In genomic region chr9:124694394-124695279, GRCh38 we compare ENCODE assay signal across 16 cellular contexts.
DNase-seq lines count a peak whose midpoint lies in the region; ATAC-seq and TF ChIP-seq lines count a peak whose summit lies in the region.
"Had no signal": no experiment of that assay in that cellular context is flagged by ENCODE, and none has a peak within 500 bp of the region (broad histone marks: within the 10 kb centered on the region; RNA-seq: fewer than 3 reads in every experiment).

No MANE protein-coding gene starts in this region.

- no peak overlapping the region for H3K23ac ChIP-seq in neuronal stem cell (ENCODE audit: low read depth, low read length, poor library complexity)

- H3K4ac ChIP-seq in neuronal stem cell (ENCODE audit: low read length), result no peak overlapping the region

- no peak overlapping the region for H2AFZ ChIP-seq in neuronal stem cell (ENCODE audit: low read length)

- H2BK15ac ChIP-seq in neuronal stem cell (ENCODE audit: low read length), result no peak overlapping the region

- no peak overlapping the region for H2AK5ac ChIP-seq in neuronal stem cell (ENCODE audit: low read depth, low read length)

- peaks cover 4% of the 10 kb centered on the region for H3K4me1 Mint-ChIP-seq in T-helper 17 cell
- H3K4me1 Mint-ChIP-seq: activated CD4-positive, alpha-beta T cell treated with anti-CD3 and anti-CD28 coated beads for 36 hours had no signal

- H2BK5ac ChIP-seq in neuronal stem cell (ENCODE audit: low read length), result no peak overlapping the region

- no peak overlapping the region for H3K18ac ChIP-seq in neuronal stem cell (ENCODE audit: low read length)

- H3K9ac ChIP-seq in HUES64 (ENCODE audit: low read depth, low read length) (no peak overlapping the region), neuronal stem cell (ENCODE audit: low read depth, low read length, poor library complexity) (no peak overlapping the region)

- no peak overlapping the region for H3K4me3 ChIP-seq in HUES64 (ENCODE audit: low read length)
- no peak overlapping the region for H3K4me3 ChIP-seq in neutrophil (ENCODE audit: low read depth in 1 of 2, low read length in 1 of 2)
- no peak overlapping the region for H3K4me3 ChIP-seq in neuronal stem cell (ENCODE audit: low read length in 2 of 2)
- H3K4me3 ChIP-seq: mucosa of descending colon, pancreas, tibial artery had no signal

- H3K9me3 ChIP-seq in HUES64 (ENCODE audit: insufficient read depth, low read depth, low read length), result no peaks in the 10 kb centered on the region
- H3K9me3 ChIP-seq in neutrophil, result no peaks in the 10 kb centered on the region
- no peaks in the 10 kb centered on the region for H3K9me3 ChIP-seq in neuronal stem cell (replicated peaks in 1 of 2; ENCODE audit: control insufficient read depth in 2 of 2, insufficient read depth in 1 of 2, low read depth in 1 of 2, low read length in 2 of 2)
- no peaks in the 10 kb centered on the region for H3K9me3 ChIP-seq in T-helper 17 cell (ENCODE audit: control insufficient read depth, low read length, poor library complexity, severe bottlenecking)
- H3K9me3 ChIP-seq: BE2C, mucosa of descending colon, pancreas, tibial artery had no signal

- TF ChIP-seq CTCF in neutrophil (IDR thresholded peaks at IDR 0.05), result no peak

- 62% methylated on average over 3 of the region's 4 CpGs for WGBS in HUES64
- whole genome bisulfite sequencing in neuronal stem cell (ENCODE audit: extremely low coverage in 2 of 2, insufficient read length in 2 of 2, insufficient replicate concordance in 1 of 2), 2 donors, result no CpG with 5 or more reads among the region's 4 CpGs

- H3K4me2 ChIP-seq in neuronal stem cell (ENCODE audit: insufficient read depth, low read length, poor library complexity, severe bottlenecking), result no peak overlapping the region

- no peak overlapping the region for H2BK120ac ChIP-seq in neuronal stem cell (ENCODE audit: low read depth, low read length)

- ATAC-seq in T-helper 17 cell (no peak), HG03469 (IDR thresholded peaks at IDR 0.05; ENCODE audit: unreplicated experiment) (no peak)
- ATAC-seq: activated CD4-positive, alpha-beta T cell treated with anti-CD3 and anti-CD28 coated beads for 36 hours; mucosa of descending colon; pancreas had no signal

- H2BK12ac ChIP-seq in neuronal stem cell (ENCODE audit: low read length), result no peak overlapping the region

- DNase-seq in ELR (ENCODE audit: low read depth) (peak; percentile 11), astrocyte of the hippocampus (ENCODE audit: low read depth, low spot score) (peak; percentile 20), COLO829 (ENCODE audit: low spot score) (no peak), neuronal stem cell (ENCODE audit: low spot score) (no peak), T-helper 17 cell (no peak)
- DNase-seq: activated CD4-positive, alpha-beta T cell treated with anti-CD3 and anti-CD28 coated beads for 36 hours; activated effector memory CD4-positive, alpha-beta T cell treated with anti-CD3 and anti-CD28 coated beads, Interleukin-2, amount 50 U/mL, for 16 hours; BE2C; kidney glomerular epithelial cell; mucosa of descending colon; NCI-H510A treated with DMSO at 0.1 percent for 48 hours; pancreas; tibial artery had no signal

- H3K36me3 Mint-ChIP-seq in T-helper 17 cell (ENCODE audit: low read depth), result no peaks in the 10 kb centered on the region

- H3K4me3 Mint-ChIP-seq in T-helper 17 cell, result no peak overlapping the region
- H3K4me3 Mint-ChIP-seq: activated CD4-positive, alpha-beta T cell treated with anti-CD3 and anti-CD28 coated beads for 36 hours had no signal

- H3K4me1 ChIP-seq in HUES64 (ENCODE audit: insufficient read depth, low read length) (peaks cover 63% of the 10 kb centered on the region), neutrophil (ENCODE audit: control insufficient read depth in 1 of 2, insufficient read depth in 1 of 2, low read depth in 1 of 2, low read length in 1 of 2) (peaks cover 64 to 71% of the 10 kb centered on the region in 2 experiments), neuronal stem cell (ENCODE audit: control insufficient read depth in 2 of 2, insufficient read depth in 1 of 2, low read depth in 1 of 2, low read length in 2 of 2) (peaks cover 14 to 28% of the 10 kb centered on the region in 2 donors)
- H3K4me1 ChIP-seq: BE2C, tibial artery had no signal

- H3K27me3 ChIP-seq in HUES64 (ENCODE audit: insufficient read depth, low read length) (no peaks in the 10 kb centered on the region), neutrophil (no peaks in the 10 kb centered on the region), neuronal stem cell (ENCODE audit: control insufficient read depth in 3 of 3, insufficient read depth in 3 of 3, low read depth in 1 of 3, low read length in 3 of 3) (no peaks in the 10 kb centered on the region)
- H3K27me3 ChIP-seq: BE2C, pancreas, tibial artery had no signal

- no peaks in the 10 kb centered on the region for H3K79me1 ChIP-seq in neuronal stem cell (ENCODE audit: low read depth, low read length)

- no peak overlapping the region for H4K8ac ChIP-seq in neuronal stem cell (ENCODE audit: low read depth, low read length)

- H3K36me3 ChIP-seq in HUES64 (ENCODE audit: insufficient read depth, low read length) (no peaks in the 10 kb centered on the region; the same call in 1 of the 2 replicates), neutrophil (no peaks in the 10 kb centered on the region), neuronal stem cell (replicated peaks in 1 of 2; ENCODE audit: control insufficient read depth in 2 of 2, insufficient read depth in 2 of 2, low read length in 2 of 2) (peaks cover 0 to 72% of the 10 kb centered on the region in 2 donors)
- H3K36me3 ChIP-seq: BE2C, pancreas, tibial artery had no signal

- H4K91ac ChIP-seq in neuronal stem cell (ENCODE audit: low read depth, low read length, poor library complexity), result no peak overlapping the region

- H3K27ac Mint-ChIP-seq in T-helper 17 cell, result no peak overlapping the region
- H3K27ac Mint-ChIP-seq: activated CD4-positive, alpha-beta T cell treated with anti-CD3 and anti-CD28 coated beads for 36 hours had no signal

- 0 out of 2 replicates have a peak overlapping the region, but pooled peaks have one; percentile 16 for H3K27ac ChIP-seq in HUES64 (ENCODE audit: low read depth, low read length)
- H3K27ac ChIP-seq in neutrophil, result peak overlapping the region; percentile 80
- no peak overlapping the region for H3K27ac ChIP-seq in neuronal stem cell (replicated peaks; ENCODE audit: low read length)
- H3K27ac ChIP-seq: pancreas, tibial artery had no signal

- peaks cover 24% of the 10 kb centered on the region for H3K27me3 Mint-ChIP-seq in T-helper 17 cell
- H3K27me3 Mint-ChIP-seq: activated CD4-positive, alpha-beta T cell treated with anti-CD3 and anti-CD28 coated beads for 36 hours had no signal

- H3K14ac ChIP-seq in neuronal stem cell (ENCODE audit: low read length), result no peak overlapping the region

Comparison
In these comparisons a context has a peak if more than half of its experiments do, and no peak if none do; other contexts are left out.
1. DNase-seq: peak in ELR (single experiment) and astrocyte of the hippocampus (single experiment); none in COLO829 (single experiment), neuronal stem cell (single experiment) and T-helper 17 cell (0 of 3).